Comparison of ENCODE assay signal across 1 cellular context in genomic region chr19:38975861-38976271, GRCh38.
TF ChIP-seq lines count a peak whose summit lies in the region.

No MANE protein-coding gene starts in this region.

TF ChIP-seq in GM12878, 131 proteins besides CTCF, POLR2A, EP300 and RAD21:
- no peak for TF ChIP-seq ZBTB4 (CRISPR knock-in tag; IDR thresholded peaks at IDR 0.05)
- TF ChIP-seq MAX (IDR thresholded peaks at IDR 0.05; ENCODE audit: low read depth, low read length): no peak
- TF ChIP-seq CEBPZ (IDR thresholded peaks at IDR 0.05; ENCODE audit: low read depth, low read length): no peak
- no peak for TF ChIP-seq HCFC1 (IDR thresholded peaks at IDR 0.05; ENCODE audit: low read length)
- TF ChIP-seq CHD2 (IDR thresholded peaks at IDR 0.05; ENCODE audit: borderline replicate concordance, low read depth, low read length): peak; percentile 53; the same call in 1 of the 2 replicates
- TF ChIP-seq PAX5 (IDR thresholded peaks at IDR 0.05; ENCODE audit: borderline replicate concordance, low read depth, low read length): no peak
- no peak for TF ChIP-seq HDAC6 (IDR thresholded peaks at IDR 0.05; ENCODE audit: unreplicated experiment)
- 0 out of 2 replicates have a peak, but pooled peaks have one; percentile 1 for TF ChIP-seq DPF2 (IDR thresholded peaks at IDR 0.05)
- no peak for TF ChIP-seq GATAD2B (conservative IDR thresholded peaks at IDR 0.05; ENCODE audit: low read depth)
- TF ChIP-seq HDGF (IDR thresholded peaks at IDR 0.05): no peak
- TF ChIP-seq MTA2 (IDR thresholded peaks at IDR 0.05; ENCODE audit: low read depth): no peak
- no peak for TF ChIP-seq RCOR1 (conservative IDR thresholded peaks at IDR 0.05; ENCODE audit: low read depth, low read length)
- TF ChIP-seq RFX5 (IDR thresholded peaks at IDR 0.05; ENCODE audit: low read depth, low read length): no peak
- no peak for TF ChIP-seq SREBF1 (IDR thresholded peaks at IDR 0.05; ENCODE audit: low read length)
- no peak for TF ChIP-seq ZBTB33 (IDR thresholded peaks at IDR 0.05)
- TF ChIP-seq SPI1 (IDR thresholded peaks at IDR 0.05; ENCODE audit: borderline replicate concordance, insufficient read depth, low read depth, low read length): no peak
- no peak for TF ChIP-seq ZNF622 (IDR thresholded peaks at IDR 0.05)
- no peak for TF ChIP-seq IRF5 (IDR thresholded peaks at IDR 0.05; ENCODE audit: borderline replicate concordance)
